ENCODE assay signal across 1 cellular context in genomic region chr4:39682133-39682532, GRCh38.
TF ChIP-seq lines count a peak whose summit lies in the region.

No MANE protein-coding gene starts in this region.

TF ChIP-seq in GM23338, 12 proteins besides CTCF, POLR2A, EP300 and RAD21 (continued from another document):
- TF ChIP-seq ZNF462 (CRISPR knock-in tag; IDR thresholded peaks at IDR 0.05) (no peak), JUNB (IDR thresholded peaks at IDR 0.05; ENCODE audit: unreplicated experiment) (no peak), EZH2phosphoT487 (IDR thresholded peaks at IDR 0.05; ENCODE audit: unreplicated experiment) (no peak), CREB1 (CRISPR knock-in tag; IDR thresholded peaks at IDR 0.05; ENCODE audit: low read depth) (no peak)
- TF ChIP-seq, protein P1, sequence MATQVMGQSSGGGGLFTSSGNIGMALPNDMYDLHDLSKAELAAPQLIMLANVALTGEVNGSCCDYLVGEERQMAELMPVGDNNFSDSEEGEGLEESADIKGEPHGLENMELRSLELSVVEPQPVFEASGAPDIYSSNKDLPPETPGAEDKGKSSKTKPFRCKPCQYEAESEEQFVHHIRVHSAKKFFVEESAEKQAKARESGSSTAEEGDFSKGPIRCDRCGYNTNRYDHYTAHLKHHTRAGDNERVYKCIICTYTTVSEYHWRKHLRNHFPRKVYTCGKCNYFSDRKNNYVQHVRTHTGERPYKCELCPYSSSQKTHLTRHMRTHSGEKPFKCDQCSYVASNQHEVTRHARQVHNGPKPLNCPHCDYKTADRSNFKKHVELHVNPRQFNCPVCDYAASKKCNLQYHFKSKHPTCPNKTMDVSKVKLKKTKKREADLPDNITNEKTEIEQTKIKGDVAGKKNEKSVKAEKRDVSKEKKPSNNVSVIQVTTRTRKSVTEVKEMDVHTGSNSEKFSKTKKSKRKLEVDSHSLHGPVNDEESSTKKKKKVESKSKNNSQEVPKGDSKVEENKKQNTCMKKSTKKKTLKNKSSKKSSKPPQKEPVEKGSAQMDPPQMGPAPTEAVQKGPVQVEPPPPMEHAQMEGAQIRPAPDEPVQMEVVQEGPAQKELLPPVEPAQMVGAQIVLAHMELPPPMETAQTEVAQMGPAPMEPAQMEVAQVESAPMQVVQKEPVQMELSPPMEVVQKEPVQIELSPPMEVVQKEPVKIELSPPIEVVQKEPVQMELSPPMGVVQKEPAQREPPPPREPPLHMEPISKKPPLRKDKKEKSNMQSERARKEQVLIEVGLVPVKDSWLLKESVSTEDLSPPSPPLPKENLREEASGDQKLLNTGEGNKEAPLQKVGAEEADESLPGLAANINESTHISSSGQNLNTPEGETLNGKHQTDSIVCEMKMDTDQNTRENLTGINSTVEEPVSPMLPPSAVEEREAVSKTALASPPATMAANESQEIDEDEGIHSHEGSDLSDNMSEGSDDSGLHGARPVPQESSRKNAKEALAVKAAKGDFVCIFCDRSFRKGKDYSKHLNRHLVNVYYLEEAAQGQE (IDR thresholded peaks at IDR 0.05; ENCODE audit: unreplicated experiment) = no peak
